ENCODE assay signal across 1 cellular context in genomic region chr20:38893056-38893455, GRCh38.
TF ChIP-seq lines count a peak whose summit lies in the region.

No MANE protein-coding gene starts in this region.

TF ChIP-seq in H1, 55 proteins besides CTCF, POLR2A, EP300 and RAD21 (continued from another document):
- TF ChIP-seq MAX (IDR thresholded peaks at IDR 0.05) (no peak), SIX5 (IDR thresholded peaks at IDR 0.05; ENCODE audit: low read depth, low read length) (no peak), TAF7 (optimal IDR thresholded peaks at IDR 0.05; ENCODE audit: borderline replicate concordance, low read depth, low read length) (no peak), USF2 (IDR thresholded peaks at IDR 0.05; ENCODE audit: low read length) (no peak), BACH1 (IDR thresholded peaks at IDR 0.05; ENCODE audit: low read length) (no peak), CBX8 (IDR thresholded peaks at IDR 0.05; ENCODE audit: borderline replicate concordance, low read depth, low read length) (no peak), SUZ12 (IDR thresholded peaks at IDR 0.05; ENCODE audit: low read length) (no peak), BRCA1 (IDR thresholded peaks at IDR 0.05; ENCODE audit: low read depth, low read length) (no peak), KDM1A (IDR thresholded peaks at IDR 0.05; ENCODE audit: borderline replicate concordance, low read length) (no peak), CHD7 (IDR thresholded peaks at IDR 0.05; ENCODE audit: insufficient replicate concordance, low read length) (no peak), TAF1 (IDR thresholded peaks at IDR 0.05; ENCODE audit: low read depth, low read length) (no peak), HDAC6 (IDR thresholded peaks at IDR 0.05; ENCODE audit: low read depth, low read length) (no peak), POU5F1 (IDR thresholded peaks at IDR 0.05; ENCODE audit: low read depth, low read length) (no peak)
